1 cellular context compared by ENCODE assay signal in genomic region chr16:2319606-2320005, GRCh38.
TF ChIP-seq lines count a peak whose summit lies in the region.

No MANE protein-coding gene starts in this region.

TF ChIP-seq in H1, 55 proteins besides CTCF, POLR2A, EP300 and RAD21 (continued from another document):
- TF ChIP-seq ASH2L (IDR thresholded peaks at IDR 0.05; ENCODE audit: low read length) (no peak), TCF12 (IDR thresholded peaks at IDR 0.05; ENCODE audit: low read depth, low read length) (no peak), ATF3 (IDR thresholded peaks at IDR 0.05; ENCODE audit: insufficient read depth, low read depth, low read length) (no peak), SRF (IDR thresholded peaks at IDR 0.05; ENCODE audit: low read depth, low read length) (no peak), MAX (IDR thresholded peaks at IDR 0.05) (no peak), PHF8 (conservative IDR thresholded peaks at IDR 0.05; ENCODE audit: low read depth, low read length) (no peak), TBP (IDR thresholded peaks at IDR 0.05; ENCODE audit: low read depth, low read length) (no peak)
TF ChIP-seq in H1: peak in this region for 0.
